Comparison of ENCODE assay signal across 8 cellular contexts in the genomic region with DNA sequence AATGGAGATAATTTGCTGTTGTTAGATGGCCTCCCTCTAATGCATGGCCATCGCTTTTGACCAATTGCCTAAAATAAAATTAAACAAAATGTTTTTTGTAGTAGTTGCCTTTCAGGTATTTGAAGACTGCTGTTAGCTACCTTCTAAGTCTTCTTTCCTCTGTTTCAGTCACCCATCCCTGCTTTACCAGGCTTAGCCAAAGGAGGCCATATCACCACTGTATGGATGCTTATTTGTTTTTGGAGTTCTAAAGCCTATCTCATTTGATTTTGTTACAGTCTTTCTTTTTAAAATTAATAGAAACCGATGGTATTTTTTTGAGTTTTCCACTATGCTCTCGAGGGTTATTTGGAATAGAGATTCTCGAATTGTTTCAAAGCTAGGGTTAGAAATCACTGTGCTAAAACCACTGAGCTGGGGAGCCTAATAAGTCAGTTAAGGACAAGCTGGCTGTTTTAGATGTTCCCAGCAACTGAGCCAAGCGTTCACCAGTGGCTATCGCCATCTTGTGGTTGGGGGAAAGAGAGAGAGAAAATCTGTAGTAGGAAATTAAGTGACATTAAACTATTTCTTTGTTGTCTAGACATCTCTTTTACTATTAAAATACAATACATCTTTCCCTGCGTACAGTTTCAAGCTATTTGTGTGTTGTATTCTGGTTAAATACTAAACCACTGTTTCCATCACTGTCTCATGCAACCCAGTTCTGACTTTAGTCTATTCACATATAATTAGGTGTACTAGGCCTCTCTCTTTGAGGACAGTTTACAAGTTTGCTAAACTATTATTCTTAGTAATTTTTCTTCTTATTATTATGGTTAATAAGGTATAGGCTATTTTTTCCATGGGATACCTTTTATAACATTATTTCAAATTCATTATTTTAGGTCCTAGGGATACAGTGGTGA. TPM values are rescaled to one million over a fixed set of nuclear protein-coding genes. Genes with fewer than 3 reads are reported as not detected.
DNase-seq lines count a peak whose midpoint lies in the region; ATAC-seq and TF ChIP-seq lines count a peak whose summit lies in the region.

No MANE protein-coding gene starts in this region.

- TF ChIP-seq CTCF in RWPE1 (conservative IDR thresholded peaks at IDR 0.05; ENCODE audit: low read depth) (peak; percentile 74), esophagus squamous epithelium (IDR thresholded peaks at IDR 0.05) (peak in 5 of 6 experiments; percentile 25 to 62 (median 42)), neural crest cell (conservative IDR thresholded peaks at IDR 0.05) (peak; percentile 81)

- no peaks in the 10 kb centered on the region for H3K9me3 ChIP-seq in esophagus squamous epithelium

- 28 to 29% methylated on average over 7 of the region's 7 CpGs for WGBS in esophagus squamous epithelium, 2 donors

- H3K4me3 ChIP-seq in esophagus squamous epithelium, result no peak overlapping the region

- no peaks in the 10 kb centered on the region for H3K27me3 Mint-ChIP-seq in activated CD4-positive, alpha-beta T cell treated with anti-CD3 and anti-CD28 coated beads for 36 hours
- no peaks in the 10 kb centered on the region for H3K27me3 Mint-ChIP-seq in neural crest cell (ENCODE audit: low read depth)

- H3K4me1 Mint-ChIP-seq in activated CD4-positive, alpha-beta T cell treated with anti-CD3 and anti-CD28 coated beads for 36 hours, result no peaks in the 10 kb centered on the region
- no peaks in the 10 kb centered on the region for H3K4me1 Mint-ChIP-seq in neural crest cell

- H3K4me1 ChIP-seq in esophagus squamous epithelium, result no peaks in the 10 kb centered on the region

- DNase-seq in activated CD4-positive, alpha-beta T cell treated with anti-CD3 and anti-CD28 coated beads for 36 hours, result peak; percentile 48
- DNase-seq in activated CD4-positive, alpha-beta T cell treated with anti-CD3 and anti-CD28 coated beads, Interleukin-2, amount 50 U/mL, for 4 hours, result no peak
- peak; percentile 19 for DNase-seq in RWPE1 (ENCODE audit: low spot score)
- no peak for DNase-seq in esophagus squamous epithelium (lab: John Stamatoyannopoulos, UW)
- peak; percentile 26 for DNase-seq in neural crest cell (ENCODE audit: low read depth, low spot score)

- H3K9me3 Mint-ChIP-seq in activated CD4-positive, alpha-beta T cell treated with anti-CD3 and anti-CD28 coated beads for 36 hours (ENCODE audit: low read depth), result no peaks in the 10 kb centered on the region
- H3K9me3 Mint-ChIP-seq in neural crest cell, result no peaks in the 10 kb centered on the region

- intact Hi-C loops in activated CD4-positive, alpha-beta T cell treated with anti-CD3 and anti-CD28 coated beads for 36 hours (cut with DNase I, micrococcal nuclease), result loop anchor here (1.0 to 5.0 kb wide), 4 partner anchors 114 to 585 kb away; no protein-coding TSS in a partner anchor
- intact Hi-C loops in esophagus squamous epithelium (cut with DNase I), result no loop called here

- no peak for TF ChIP-seq POLR2A in esophagus squamous epithelium (IDR thresholded peaks at IDR 0.05)

- no peaks in the 10 kb centered on the region for H3K27me3 ChIP-seq in esophagus squamous epithelium

- POLR2A ChIA-PET in activated CD4-positive, alpha-beta T cell treated with anti-CD3 and anti-CD28 coated beads for 36 hours (lab: Charles Lee), result no interaction called here
- POLR2A ChIA-PET in RWPE1 (lab: Yijun Ruan, JAX; ENCODE audit: low non-redundant PET), result interaction anchor here (0.6 kb wide), 1 partner anchor 77 kb away, joined by 3 read pairs; no protein-coding TSS in a partner anchor

- no peak overlapping the region for H3K27ac Mint-ChIP-seq in activated CD4-positive, alpha-beta T cell treated with anti-CD3 and anti-CD28 coated beads for 36 hours
- no peak overlapping the region for H3K27ac Mint-ChIP-seq in neural crest cell (ENCODE audit: unreplicated experiment)

- no peak for ATAC-seq in activated CD4-positive, alpha-beta T cell treated with anti-CD3 and anti-CD28 coated beads for 36 hours
- ATAC-seq in HG03432 (IDR thresholded peaks at IDR 0.05; ENCODE audit: unreplicated experiment) (peak; percentile 73), HG03460 (IDR thresholded peaks at IDR 0.05; ENCODE audit: unreplicated experiment) (no peak), HG03354 (IDR thresholded peaks at IDR 0.05; ENCODE audit: poor library complexity, severe bottlenecking, unreplicated experiment) (no peak)

- no peaks in the 10 kb centered on the region for H3K36me3 Mint-ChIP-seq in activated CD4-positive, alpha-beta T cell treated with anti-CD3 and anti-CD28 coated beads for 36 hours (ENCODE audit: low read depth)
- H3K36me3 Mint-ChIP-seq in neural crest cell (ENCODE audit: low read depth), result no peaks in the 10 kb centered on the region

- H3K27ac ChIP-seq in RWPE1, result no peak overlapping the region
- H3K27ac ChIP-seq in esophagus squamous epithelium, result no peak overlapping the region

- H3K36me3 ChIP-seq in esophagus squamous epithelium, result no peaks in the 10 kb centered on the region

- CTCF ChIA-PET in activated CD4-positive, alpha-beta T cell treated with anti-CD3 and anti-CD28 coated beads for 36 hours (lab: Charles Lee), result interaction anchor here (1.3 kb wide), 1 partner anchor 113 kb away, joined by 9 read pairs; no protein-coding TSS in a partner anchor
- CTCF ChIA-PET in RWPE1 (lab: Yijun Ruan, JAX), result interaction anchor here (0.5 to 2.1 kb wide), 12 partner anchors 30 to 1670 kb away, joined by 3 to 17 read pairs (median 3); no protein-coding TSS in a partner anchor

- H3K4me3 Mint-ChIP-seq in activated CD4-positive, alpha-beta T cell treated with anti-CD3 and anti-CD28 coated beads for 36 hours, result no peak overlapping the region
- no peak overlapping the region for H3K4me3 Mint-ChIP-seq in neural crest cell

RNA-seq across cellular contexts. Expression of a gene that starts 52.2 kb away (rescaled TPM):
- total RNA-seq in activated CD4-positive, alpha-beta T cell treated with anti-CD3 and anti-CD28 coated beads for 36 hours, result not detected
- total RNA-seq in esophagus squamous epithelium, result not detected
- total RNA-seq in neural crest cell, result 0.20 and 0.26 TPM in 2 replicates

Comparison
In these comparisons a context has a peak if more than half of its experiments do, and no peak if none do; other contexts are left out.
1. DNase-seq: peak in activated CD4-positive, alpha-beta T cell treated with anti-CD3 and anti-CD28 coated beads for 36 hours (single experiment), RWPE1 (single experiment) and neural crest cell (single experiment); none in activated CD4-positive, alpha-beta T cell treated with anti-CD3 and anti-CD28 coated beads, Interleukin-2, amount 50 U/mL, for 4 hours (0 of 2) and esophagus squamous epithelium (single experiment).
2. Peak in every context shown above with its lines, with median percentiles within 50 percentile points of each other: CTCF ChIP-seq.